In genomic region chr6:5260661-5261544, GRCh38 we compare ENCODE assay signal across 8 cellular contexts. TPM values are rescaled to one million over a fixed set of nuclear protein-coding genes. Genes with fewer than 3 reads are reported as not detected.
DNase-seq lines count a peak whose midpoint lies in the region; ATAC-seq and TF ChIP-seq lines count a peak whose summit lies in the region.

Gene FARS2, plus strand, starts transcription at chr6:5261513.
Gene LYRM4, minus strand, starts transcription at chr6:5260950. Its CDS starts 217 bp downstream, at chr6:5260733.

- H3K36me3 ChIP-seq in HUES6 (ENCODE audit: control insufficient read depth, insufficient read depth, low read length) (peaks cover 10% of the 10 kb centered on the region), OCI-LY1 (ENCODE audit: insufficient read depth, low read length) (0 out of 2 replicates have a peak, but pooled peaks cover 4% of the 10 kb centered on the region)

- H3K9me3 ChIP-seq in HUES6 (ENCODE audit: control insufficient read depth, insufficient read depth, low read depth, low read length) (no peaks in the 10 kb centered on the region), OCI-LY1 (ENCODE audit: low read length) (no peaks in the 10 kb centered on the region)

- peak within 1 kb of the TSS; percentile 97 for H3K4me2 ChIP-seq in OCI-LY1 (ENCODE audit: low read length)

- H3K79me2 ChIP-seq in OCI-LY1 (ENCODE audit: insufficient read depth, low read length), result peaks cover 29% of the 10 kb centered on the region

- H3K9me2 ChIP-seq in OCI-LY1 (ENCODE audit: low read depth, low read length), result no peaks in the 10 kb centered on the region

- no TSS peak for BruUV-seq in Calu3 (replicated peaks; lab: Mats Ljungman, UMichigan)

- intact Hi-C loops in Calu3 (cut with micrococcal nuclease; ENCODE audit: unreplicated experiment), result no loop called here

- no peaks in the 10 kb centered on the region for H4K20me1 ChIP-seq in OCI-LY1 (ENCODE audit: insufficient read depth, low read length)

- H3K4me1 ChIP-seq in HUES6 (ENCODE audit: control insufficient read depth, insufficient read depth, low read length) (0 out of 2 replicates have a peak, but pooled peaks cover 6% of the 10 kb centered on the region), OCI-LY1 (ENCODE audit: insufficient read depth, low read length, severe bottlenecking) (peaks cover 26% of the 10 kb centered on the region)

- H3K27ac ChIP-seq in HUES6 (ENCODE audit: low read depth, low read length) (peak within 1 kb of the TSS; percentile 100), OCI-LY1 (ENCODE audit: low read depth, low read length, poor library complexity, severe bottlenecking) (peak within 1 kb of the TSS; percentile 92)

- CTCF ChIA-PET in Calu3 (lab: Charles Lee), result no interaction called here

- peak within 1 kb of the TSS; percentile 98 for H3K27ac Mint-ChIP-seq in Calu3 (ENCODE audit: unreplicated experiment)
- H3K27ac Mint-ChIP-seq in endothelial cell (ENCODE audit: unreplicated experiment), result peak within 1 kb of the TSS; percentile 99

- H3K27me3 ChIP-seq in HUES6 (ENCODE audit: control insufficient read depth, insufficient read depth, low read length), result no peaks in the 10 kb centered on the region
- H3K27me3 ChIP-seq in OCI-LY1 (ENCODE audit: insufficient read depth, low read length), result no peaks in the 10 kb centered on the region

- TF ChIP-seq CTCF in Calu3 (IDR thresholded peaks at IDR 0.05; ENCODE audit: unreplicated experiment) (no peak), OCI-LY1 (IDR thresholded peaks at IDR 0.05; ENCODE audit: low read length) (no peak), endothelial cell (IDR thresholded peaks at IDR 0.05; ENCODE audit: unreplicated experiment) (no peak)

- H3K9me3 Mint-ChIP-seq in Calu3 (ENCODE audit: low read depth, unreplicated experiment) (no peaks in the 10 kb centered on the region), endothelial cell (ENCODE audit: unreplicated experiment) (no peaks in the 10 kb centered on the region)

- peaks cover 19% of the 10 kb centered on the region for H3K4me1 Mint-ChIP-seq in Calu3 (ENCODE audit: low read depth, unreplicated experiment)
- peaks cover 19% of the 10 kb centered on the region for H3K4me1 Mint-ChIP-seq in endothelial cell (ENCODE audit: unreplicated experiment)

- H3K4me3 Mint-ChIP-seq in Calu3 (ENCODE audit: low read depth, unreplicated experiment) (peak within 1 kb of the TSS; percentile 91), endothelial cell (ENCODE audit: unreplicated experiment) (peak within 1 kb of the TSS; percentile 98)

- H3K36me3 Mint-ChIP-seq in Calu3 (ENCODE audit: insufficient read depth, unreplicated experiment) (peaks cover 39% of the 10 kb centered on the region), endothelial cell (ENCODE audit: low read depth, unreplicated experiment) (no peaks in the 10 kb centered on the region)

- H3K4me3 ChIP-seq in HUES6 (ENCODE audit: low read depth, low read length) (peak within 1 kb of the TSS; percentile 76), OCI-LY1 (ENCODE audit: low read depth, low read length, poor library complexity, severe bottlenecking) (peak within 1 kb of the TSS; percentile 78)

- H3F3A ChIP-seq in OCI-LY1 (ENCODE audit: insufficient read depth, low read length), result no peaks in the 10 kb centered on the region

- H3K27me3 Mint-ChIP-seq in Calu3 (ENCODE audit: unreplicated experiment) (no peaks in the 10 kb centered on the region), endothelial cell (ENCODE audit: unreplicated experiment) (peaks cover 2% of the 10 kb centered on the region)

- H2AFZ ChIP-seq in OCI-LY1 (ENCODE audit: low read length), result peak within 1 kb of the TSS; percentile 76

- peak within 1 kb of the TSS; percentile 99 for H3K9ac ChIP-seq in HUES6 (ENCODE audit: low read length)
- H3K9ac ChIP-seq in OCI-LY1 (ENCODE audit: low read length), result peak within 1 kb of the TSS; percentile 84

- peak; percentile 73 for ATAC-seq in GM21447 (IDR thresholded peaks at IDR 0.05; ENCODE audit: unreplicated experiment)

- DNase-seq in Calu3 (peak; percentile 87), endothelial cell (ENCODE audit: low spot score) (peak; percentile 87), midbrain (lab: John Stamatoyannopoulos, UW) (peak; percentile 94)
- DNase-seq in activated CD8-positive, alpha-beta memory T cell treated with anti-CD3 and anti-CD28 coated beads, Interleukin-2, amount 50 U/mL, for 48 hours, result peak; percentile 95
- DNase-seq in stimulated activated CD8-positive, alpha-beta memory T cell treated with anti-CD3 and anti-CD28 coated beads, Interleukin-15, amount 100 ng/mL, for 48 hours (ENCODE audit: low read depth in 2 of 2), result peak; percentile 79 to 83

RNA-seq across cellular contexts. Expression of gene FARS2, which starts in this region (rescaled TPM):
- total RNA-seq in Calu3 (2022) (13.4 and 14.3 TPM in 2 replicates), endothelial cell (ENCODE audit: unreplicated experiment) (17.8 TPM)

RNA-seq across cellular contexts. Expression of gene LYRM4, which starts in this region (rescaled TPM):
- total RNA-seq in Calu3 (2022), result 16.5 and 18.5 TPM in 2 replicates
- total RNA-seq in endothelial cell (ENCODE audit: unreplicated experiment), result 39.0 TPM

Comparison
In these comparisons a context has a peak if more than half of its experiments do, and no peak if none do; other contexts are left out.
1. Peak in every context shown above with its lines: DNase-seq, ATAC-seq, H3K4me3 ChIP-seq and H3K27ac ChIP-seq.